Comparison of ENCODE assay signal across 26 cellular contexts in the genomic region with DNA sequence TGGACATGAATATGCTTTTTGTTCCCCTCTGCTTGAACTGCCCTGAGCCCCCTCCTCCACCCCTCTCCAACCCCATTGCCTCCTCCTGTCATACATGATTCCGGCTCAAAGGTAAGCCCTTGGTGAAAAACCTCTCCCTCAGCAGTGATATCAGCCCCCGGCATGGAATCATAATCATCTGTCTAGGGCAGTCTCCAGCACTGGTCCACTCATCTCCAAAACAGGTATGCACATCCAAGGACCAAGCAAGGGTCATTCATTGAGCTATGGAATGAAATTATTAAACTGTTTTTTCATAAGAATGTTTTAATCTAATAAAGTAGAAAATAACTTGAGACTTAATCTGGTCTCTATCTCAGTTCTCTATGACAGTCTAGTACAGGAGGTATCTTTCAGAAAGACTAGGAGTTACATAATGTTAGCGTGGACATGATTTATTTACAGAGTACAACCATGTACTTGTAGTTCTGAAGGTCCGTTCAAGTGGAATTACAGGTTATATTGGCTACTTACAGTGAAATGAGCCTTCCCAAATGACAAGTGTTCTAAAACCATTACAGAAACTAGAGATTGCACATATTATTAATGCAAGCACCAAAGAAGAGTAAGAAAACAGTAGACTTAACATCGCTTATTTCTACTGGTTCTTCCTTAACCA.
"Had no signal": no experiment of that assay in that cellular context is flagged by ENCODE, and none has a peak within 500 bp of the region (broad histone marks: within the 10 kb centered on the region; RNA-seq: fewer than 3 reads in every experiment).

No MANE protein-coding gene starts in this region.

- DNase-seq: activated B cell treated with CpG ODN at 0.5 μM for 24 hours; activated CD4-positive, alpha-beta T cell treated with anti-CD3 and anti-CD28 coated beads for 36 hours; activated CD4-positive, alpha-beta T cell treated with anti-CD3 and anti-CD28 coated beads, Interleukin-2, amount 50 U/mL, for 4 hours; activated CD8-positive, alpha-beta memory T cell treated with anti-CD3 and anti-CD28 coated beads, Interleukin-2, amount 50 U/mL, for 48 hours; activated naive CD4-positive, alpha-beta T cell treated with Interleukin-2 at 50 U/mL for 16 hours; activated naive CD8-positive, alpha-beta T cell treated with anti-CD3 and anti-CD28 coated beads for 36 hours; activated T-cell treated with anti-CD3 and anti-CD28 coated beads, Interleukin-2, amount 50 U/mL, for 4 hours; glutamatergic neuron; immature natural killer cell; left ventricle myocardium superior; mesenchymal stem cell; pancreas; psoas muscle; stimulated activated CD4-positive, alpha-beta T cell treated with anti-CD3 and anti-CD28 coated beads, Interleukin-1b, Interleukin-23, amount 100 ng/mL, for 48 hours; stomach; T-helper 9 cell; transverse colon had no signal

- H3K36me3 ChIP-seq: breast epithelium, transverse colon had no signal

- H3K27ac ChIP-seq: breast epithelium, coronary artery, esophagus muscularis mucosa, hepatocyte, pancreas, psoas muscle, right atrium auricular region, stomach, suprapubic skin, transverse colon, vagina had no signal

- H3K9me3 ChIP-seq: breast epithelium, esophagus muscularis mucosa, pancreas, psoas muscle, right atrium auricular region, stomach, suprapubic skin, transverse colon, vagina had no signal

- H3K27me3 ChIP-seq: breast epithelium, esophagus muscularis mucosa, hepatocyte, pancreas, right atrium auricular region, stomach, suprapubic skin, transverse colon, vagina had no signal

- H3K4me3 ChIP-seq: breast epithelium, coronary artery, esophagus muscularis mucosa, hepatocyte, pancreas, psoas muscle, right atrium auricular region, stomach, suprapubic skin, transverse colon, vagina had no signal

- ATAC-seq: activated CD4-positive, alpha-beta T cell treated with anti-CD3 and anti-CD28 coated beads for 36 hours; activated T-cell treated with anti-CD3 and anti-CD28 coated beads, Interleukin-2, amount 50 U/mL, for 4 hours; left ventricle myocardium superior; pancreas had no signal

- H3K4me1 ChIP-seq: breast epithelium, esophagus muscularis mucosa, pancreas, stomach, suprapubic skin, transverse colon, vagina had no signal

- H3K27ac Mint-ChIP-seq: activated B cell treated with CpG ODN at 0.5 μM for 24 hours; activated CD4-positive, alpha-beta T cell treated with anti-CD3 and anti-CD28 coated beads for 36 hours; activated naive CD8-positive, alpha-beta T cell treated with anti-CD3 and anti-CD28 coated beads for 36 hours; immature natural killer cell; nephron had no signal

- H3K27me3 Mint-ChIP-seq: activated B cell treated with CpG ODN at 0.5 μM for 24 hours; activated CD4-positive, alpha-beta T cell treated with anti-CD3 and anti-CD28 coated beads for 36 hours; activated naive CD8-positive, alpha-beta T cell treated with anti-CD3 and anti-CD28 coated beads for 36 hours; central memory CD8-positive, alpha-beta T cell had no signal

- H3K9me3 Mint-ChIP-seq: activated B cell treated with CpG ODN at 0.5 μM for 24 hours; activated naive CD8-positive, alpha-beta T cell treated with anti-CD3 and anti-CD28 coated beads for 36 hours; activated T-cell treated with anti-CD3 and anti-CD28 coated beads, Interleukin-2, amount 50 U/mL, for 4 hours; central memory CD8-positive, alpha-beta T cell; immature natural killer cell; nephron had no signal

- H3K4me1 Mint-ChIP-seq: activated B cell treated with CpG ODN at 0.5 μM for 24 hours; activated naive CD8-positive, alpha-beta T cell treated with anti-CD3 and anti-CD28 coated beads for 36 hours; central memory CD8-positive, alpha-beta T cell; immature natural killer cell; nephron had no signal

- H3K4me3 Mint-ChIP-seq: activated B cell treated with CpG ODN at 0.5 μM for 24 hours; activated CD4-positive, alpha-beta T cell treated with anti-CD3 and anti-CD28 coated beads for 36 hours; activated naive CD8-positive, alpha-beta T cell treated with anti-CD3 and anti-CD28 coated beads for 36 hours; activated T-cell treated with anti-CD3 and anti-CD28 coated beads, Interleukin-2, amount 50 U/mL, for 4 hours; central memory CD8-positive, alpha-beta T cell; immature natural killer cell; nephron had no signal
